Comparison of ENCODE assay signal across 9 cellular contexts in the genomic region with DNA sequence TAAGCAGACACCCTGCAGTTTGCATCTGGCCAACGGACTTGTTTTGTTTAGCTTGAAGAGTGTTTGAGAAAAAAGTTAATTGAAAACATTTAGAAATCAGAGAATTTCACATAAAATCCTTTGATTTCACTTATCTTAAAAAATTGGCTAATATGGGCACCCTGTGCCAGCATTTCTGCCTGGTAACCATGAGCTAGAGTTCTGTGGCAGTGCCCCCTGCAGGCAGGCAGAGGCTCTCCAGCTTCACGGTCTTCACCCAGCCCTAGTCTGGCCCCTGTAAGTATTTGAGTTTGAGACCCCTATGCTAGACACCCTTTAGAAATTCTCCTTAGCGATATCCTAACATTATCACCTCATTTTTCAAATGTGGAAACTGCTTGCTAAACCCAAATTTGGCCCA. TPM values are rescaled to one million over a fixed set of nuclear protein-coding genes. Genes with fewer than 3 reads are reported as not detected.
DNase-seq lines count a peak whose midpoint lies in the region; ATAC-seq and TF ChIP-seq lines count a peak whose summit lies in the region.
"Had no signal": no experiment of that assay in that cellular context is flagged by ENCODE, and none has a peak within 500 bp of the region (broad histone marks: within the 10 kb centered on the region; RNA-seq: fewer than 3 reads in every experiment).

No MANE protein-coding gene starts in this region.

- no peaks in the 10 kb centered on the region for H3K36me3 ChIP-seq in GM23338 (ENCODE audit: insufficient read depth)
- no peaks in the 10 kb centered on the region for H3K36me3 ChIP-seq in adrenal gland (replicated peaks in 1 of 2)
- H3K36me3 ChIP-seq in lower lobe of right lung, result no peaks in the 10 kb centered on the region

- DNase-seq in Ammon's horn (ENCODE audit: low spot score) (peak; percentile 17), GM23338 (ENCODE audit: low spot score) (peak; percentile 66), adrenal gland (peak in 4 of 7 donors; percentile 21 to 49 (median 31)), lower lobe of right lung (no peak), NCI-H2081 treated with DMSO at 0.1 percent for 48 hours (lab: John Stamatoyannopoulos, UW) (no peak), amniotic stem cell (lab: John Stamatoyannopoulos, UW) (no peak), T-helper 9 cell (no peak)

- WGBS in adrenal gland, 4 donors, result 73 to 81% (median 78%) methylated on average over 3 of the region's 3 CpGs

- H3K27me3 ChIP-seq in GM23338 (ENCODE audit: insufficient read depth) (no peaks in the 10 kb centered on the region), adrenal gland (no peaks in the 10 kb centered on the region), lower lobe of right lung (ENCODE audit: low read depth) (no peaks in the 10 kb centered on the region)

- peaks cover 21% of the 10 kb centered on the region; the same call in 2 of the 3 replicates for H3K9me3 Mint-ChIP-seq in GM23338

- no peaks in the 10 kb centered on the region for H3K4me1 Mint-ChIP-seq in GM23338
- H3K4me1 Mint-ChIP-seq: brain had no signal

- peaks cover 2% of the 10 kb centered on the region for H3K27me3 Mint-ChIP-seq in GM23338 (ENCODE audit: insufficient read depth, low read depth, poor library complexity)
- H3K27me3 Mint-ChIP-seq: brain had no signal

- H3K4me1 ChIP-seq in GM23338 (ENCODE audit: insufficient read depth), result no peaks in the 10 kb centered on the region
- H3K4me1 ChIP-seq in adrenal gland (replicated peaks in 1 of 2), result no peaks in the 10 kb centered on the region
- no peaks in the 10 kb centered on the region for H3K4me1 ChIP-seq in lower lobe of right lung

- peaks cover 9% of the 10 kb centered on the region for H3K36me3 Mint-ChIP-seq in GM23338 (ENCODE audit: low read depth)
- H3K36me3 Mint-ChIP-seq: brain had no signal

- no peak overlapping the region for H3K4me3 Mint-ChIP-seq in GM23338
- H3K4me3 Mint-ChIP-seq: brain had no signal

- H3K9me3 ChIP-seq in adrenal gland (replicated peaks in 1 of 3), result no peaks in the 10 kb centered on the region
- H3K9me3 ChIP-seq in lower lobe of right lung, result no peaks in the 10 kb centered on the region

- H3K4me3 ChIP-seq in GM23338, result no peak overlapping the region
- H3K4me3 ChIP-seq in adrenal gland, result no peak overlapping the region
- H3K4me3 ChIP-seq in lower lobe of right lung, result no peak overlapping the region

- TF ChIP-seq CTCF in GM23338 (conservative IDR thresholded peaks at IDR 0.05; ENCODE audit: low read depth in 2 of 2) (peak; percentile 77 to 86), adrenal gland (IDR thresholded peaks at IDR 0.05) (peak; percentile 23 to 53 (median 38)), lower lobe of right lung (IDR thresholded peaks at IDR 0.05) (peak; percentile 71)

- H3F3A ChIP-seq in GM23338 (replicated peaks; ENCODE audit: low read depth), result no peaks in the 10 kb centered on the region

- H3K27ac ChIP-seq in GM23338 (ENCODE audit: low read depth) (no peak overlapping the region), adrenal gland (no peak overlapping the region), lower lobe of right lung (no peak overlapping the region)

- ATAC-seq in GM23338 (peak; percentile 88), lower lobe of right lung (peak; percentile 68 to 74), HG03469 (IDR thresholded peaks at IDR 0.05; ENCODE audit: unreplicated experiment) (no peak)

- H3K9me2 ChIP-seq in GM23338 (ENCODE audit: insufficient read depth), result no peaks in the 10 kb centered on the region

- H2AFZ ChIP-seq in GM23338, result no peak overlapping the region

- H3K27ac Mint-ChIP-seq in GM23338, result no peak overlapping the region
- H3K27ac Mint-ChIP-seq: brain had no signal

- no peak overlapping the region for H3K4me2 ChIP-seq in GM23338

- no peak for TF ChIP-seq POLR2A in adrenal gland (IDR thresholded peaks at IDR 0.05)

- no peaks in the 10 kb centered on the region for H4K20me1 ChIP-seq in GM23338 (replicated peaks; ENCODE audit: insufficient read depth)

- no peaks in the 10 kb centered on the region for H3K79me2 ChIP-seq in GM23338 (replicated peaks; ENCODE audit: insufficient read depth)

- intact Hi-C loops in adrenal gland (cut with DNase I) (no loop called here), lower lobe of right lung (cut with DNase I) (no loop called here)

TF ChIP-seq in GM23338, 12 proteins besides CTCF, POLR2A, EP300 and RAD21 (continues in another document):
- TF ChIP-seq POLR2AphosphoS5 (IDR thresholded peaks at IDR 0.05; ENCODE audit: low read depth), result no peak
- TF ChIP-seq JUNB (IDR thresholded peaks at IDR 0.05; ENCODE audit: unreplicated experiment), result no peak
- no peak for TF ChIP-seq ZNF331 (CRISPR knock-in tag; IDR thresholded peaks at IDR 0.05; ENCODE audit: low read depth)
- no peak for TF ChIP-seq ZNF114 (CRISPR knock-in tag; IDR thresholded peaks at IDR 0.05)
- no peak for TF ChIP-seq EZH2phosphoT487 (IDR thresholded peaks at IDR 0.05; ENCODE audit: unreplicated experiment)
- TF ChIP-seq, protein P1, sequence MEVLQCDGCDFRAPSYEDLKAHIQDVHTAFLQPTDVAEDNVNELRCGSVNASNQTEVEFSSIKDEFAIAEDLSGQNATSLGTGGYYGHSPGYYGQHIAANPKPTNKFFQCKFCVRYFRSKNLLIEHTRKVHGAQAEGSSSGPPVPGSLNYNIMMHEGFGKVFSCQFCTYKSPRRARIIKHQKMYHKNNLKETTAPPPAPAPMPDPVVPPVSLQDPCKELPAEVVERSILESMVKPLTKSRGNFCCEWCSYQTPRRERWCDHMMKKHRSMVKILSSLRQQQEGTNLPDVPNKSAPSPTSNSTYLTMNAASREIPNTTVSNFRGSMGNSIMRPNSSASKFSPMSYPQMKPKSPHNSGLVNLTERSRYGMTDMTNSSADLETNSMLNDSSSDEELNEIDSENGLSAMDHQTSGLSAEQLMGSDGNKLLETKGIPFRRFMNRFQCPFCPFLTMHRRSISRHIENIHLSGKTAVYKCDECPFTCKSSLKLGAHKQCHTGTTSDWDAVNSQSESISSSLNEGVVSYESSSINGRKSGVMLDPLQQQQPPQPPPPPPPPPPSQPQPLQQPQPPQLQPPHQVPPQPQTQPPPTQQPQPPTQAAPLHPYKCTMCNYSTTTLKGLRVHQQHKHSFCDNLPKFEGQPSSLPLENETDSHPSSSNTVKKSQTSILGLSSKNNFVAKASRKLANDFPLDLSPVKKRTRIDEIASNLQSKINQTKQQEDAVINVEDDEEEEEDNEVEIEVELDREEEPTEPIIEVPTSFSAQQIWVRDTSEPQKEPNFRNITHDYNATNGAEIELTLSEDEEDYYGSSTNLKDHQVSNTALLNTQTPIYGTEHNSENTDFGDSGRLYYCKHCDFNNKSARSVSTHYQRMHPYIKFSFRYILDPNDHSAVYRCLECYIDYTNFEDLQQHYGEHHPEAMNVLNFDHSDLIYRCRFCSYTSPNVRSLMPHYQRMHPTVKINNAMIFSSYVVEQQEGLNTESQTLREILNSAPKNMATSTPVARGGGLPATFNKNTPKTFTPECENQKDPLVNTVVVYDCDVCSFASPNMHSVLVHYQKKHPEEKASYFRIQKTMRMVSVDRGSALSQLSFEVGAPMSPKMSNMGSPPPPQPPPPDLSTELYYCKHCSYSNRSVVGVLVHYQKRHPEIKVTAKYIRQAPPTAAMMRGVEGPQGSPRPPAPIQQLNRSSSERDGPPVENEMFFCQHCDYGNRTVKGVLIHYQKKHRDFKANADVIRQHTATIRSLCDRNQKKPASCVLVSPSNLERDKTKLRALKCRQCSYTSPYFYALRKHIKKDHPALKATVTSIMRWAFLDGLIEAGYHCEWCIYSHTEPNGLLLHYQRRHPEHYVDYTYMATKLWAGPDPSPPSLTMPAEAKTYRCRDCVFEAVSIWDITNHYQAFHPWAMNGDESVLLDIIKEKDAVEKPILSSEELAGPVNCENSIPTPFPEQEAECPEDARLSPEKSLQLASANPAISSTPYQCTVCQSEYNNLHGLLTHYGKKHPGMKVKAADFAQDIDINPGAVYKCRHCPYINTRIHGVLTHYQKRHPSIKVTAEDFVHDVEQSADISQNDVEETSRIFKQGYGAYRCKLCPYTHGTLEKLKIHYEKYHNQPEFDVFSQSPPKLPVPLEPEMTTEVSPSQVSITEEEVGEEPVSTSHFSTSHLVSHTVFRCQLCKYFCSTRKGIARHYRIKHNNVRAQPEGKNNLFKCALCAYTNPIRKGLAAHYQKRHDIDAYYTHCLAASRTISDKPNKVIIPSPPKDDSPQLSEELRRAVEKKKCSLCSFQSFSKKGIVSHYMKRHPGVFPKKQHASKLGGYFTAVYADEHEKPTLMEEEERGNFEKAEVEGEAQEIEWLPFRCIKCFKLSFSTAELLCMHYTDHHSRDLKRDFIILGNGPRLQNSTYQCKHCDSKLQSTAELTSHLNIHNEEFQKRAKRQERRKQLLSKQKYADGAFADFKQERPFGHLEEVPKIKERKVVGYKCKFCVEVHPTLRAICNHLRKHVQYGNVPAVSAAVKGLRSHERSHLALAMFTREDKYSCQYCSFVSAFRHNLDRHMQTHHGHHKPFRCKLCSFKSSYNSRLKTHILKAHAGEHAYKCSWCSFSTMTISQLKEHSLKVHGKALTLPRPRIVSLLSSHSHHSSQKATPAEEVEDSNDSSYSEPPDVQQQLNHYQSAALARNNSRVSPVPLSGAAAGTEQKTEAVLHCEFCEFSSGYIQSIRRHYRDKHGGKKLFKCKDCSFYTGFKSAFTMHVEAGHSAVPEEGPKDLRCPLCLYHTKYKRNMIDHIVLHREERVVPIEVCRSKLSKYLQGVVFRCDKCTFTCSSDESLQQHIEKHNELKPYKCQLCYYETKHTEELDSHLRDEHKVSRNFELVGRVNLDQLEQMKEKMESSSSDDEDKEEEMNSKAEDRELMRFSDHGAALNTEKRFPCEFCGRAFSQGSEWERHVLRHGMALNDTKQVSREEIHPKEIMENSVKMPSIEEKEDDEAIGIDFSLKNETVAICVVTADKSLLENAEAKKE (CRISPR knock-in tag; IDR thresholded peaks at IDR 0.05), result no peak
- TF ChIP-seq STAT1 (IDR thresholded peaks at IDR 0.05; ENCODE audit: unreplicated experiment), result no peak
- TF ChIP-seq, protein P2, sequence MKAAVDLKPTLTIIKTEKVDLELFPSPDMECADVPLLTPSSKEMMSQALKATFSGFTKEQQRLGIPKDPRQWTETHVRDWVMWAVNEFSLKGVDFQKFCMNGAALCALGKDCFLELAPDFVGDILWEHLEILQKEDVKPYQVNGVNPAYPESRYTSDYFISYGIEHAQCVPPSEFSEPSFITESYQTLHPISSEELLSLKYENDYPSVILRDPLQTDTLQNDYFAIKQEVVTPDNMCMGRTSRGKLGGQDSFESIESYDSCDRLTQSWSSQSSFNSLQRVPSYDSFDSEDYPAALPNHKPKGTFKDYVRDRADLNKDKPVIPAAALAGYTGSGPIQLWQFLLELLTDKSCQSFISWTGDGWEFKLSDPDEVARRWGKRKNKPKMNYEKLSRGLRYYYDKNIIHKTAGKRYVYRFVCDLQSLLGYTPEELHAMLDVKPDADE (IDR thresholded peaks at IDR 0.05), result no peak
- TF ChIP-seq EZH2 (IDR thresholded peaks at IDR 0.05; ENCODE audit: low read depth, unreplicated experiment), result no peak
- TF ChIP-seq NANOG (IDR thresholded peaks at IDR 0.05; ENCODE audit: borderline replicate concordance), result no peak

RNA-seq across cellular contexts. Expression of a gene that starts 18.8 kb away (rescaled TPM):
- 12.9 and 18.1 TPM in 2 replicates for total RNA-seq in GM23338 (2014; rRNA removed; shearing (Covaris generic))
- polyA plus RNA-seq in GM23338 (2016; fragmentation: Nextera tagmentation; extraction: Ambion mirVana), result 7.1 and 7.8 TPM in 2 replicates
- total RNA-seq in adrenal gland, result 1 to 10 TPM; 2.1 to 5.9 (median 3.9) TPM
- polyA plus RNA-seq in adrenal gland, result 1 to 10 TPM; 1.9 to 3.2 (median 2.3) TPM
- 11.3 TPM for total RNA-seq in lower lobe of right lung

Comparison
In these comparisons a context has a peak if more than half of its experiments do, and no peak if none do; other contexts are left out.
1. DNase-seq: peak in Ammon's horn (single experiment), GM23338 (single experiment) and adrenal gland (4 of 7); none in lower lobe of right lung (single experiment), NCI-H2081 treated with DMSO at 0.1 percent for 48 hours (single experiment), amniotic stem cell (single experiment) and T-helper 9 cell (single experiment).
2. Peak in every context shown above with its lines, with median percentiles within 50 percentile points of each other: CTCF ChIP-seq.